ENCODE assay signal across 1 cellular context in genomic region chr10:1526427-1527055, GRCh38.
TF ChIP-seq lines count a peak whose summit lies in the region.

No MANE protein-coding gene starts in this region.

TF ChIP-seq in GM23338, 12 proteins besides CTCF, POLR2A, EP300 and RAD21 (continued from another document):
- TF ChIP-seq ZNF462 (CRISPR knock-in tag; IDR thresholded peaks at IDR 0.05): no peak
- TF ChIP-seq EZH2phosphoT487 (IDR thresholded peaks at IDR 0.05; ENCODE audit: unreplicated experiment): no peak
TF ChIP-seq in GM23338: peak in this region for 0.
